ENCODE assay signal across 8 cellular contexts in genomic region chr2:70861774-70862644, GRCh38. TPM values are rescaled to one million over a fixed set of nuclear protein-coding genes. Genes with fewer than 3 reads are reported as not detected.
DNase-seq lines count a peak whose midpoint lies in the region; ATAC-seq, FAIRE-seq and TF ChIP-seq lines count a peak whose summit lies in the region.

No MANE protein-coding gene starts in this region.

- H3K9me1 ChIP-seq in keratinocyte (ENCODE audit: control insufficient read depth, extremely low read depth, insufficient read depth, low read length) = no peaks in the 10 kb centered on the region

- H3K36me3 ChIP-seq in keratinocyte (ENCODE audit: control insufficient read depth in 2 of 2, extremely low read depth in 1 of 2, insufficient read depth in 2 of 2, low read length in 2 of 2) = no peaks in the 10 kb centered on the region

- H3K4me2 ChIP-seq in keratinocyte (ENCODE audit: control insufficient read depth, extremely low read depth, insufficient read depth, low read depth, low read length) = peak overlapping the region; percentile 63

- peak; percentile 49 for FAIRE-seq in keratinocyte (lab: Jason Lieb, UNC)

- H3K27me3 ChIP-seq in keratinocyte (ENCODE audit: control insufficient read depth, extremely low read depth, insufficient read depth, low read length) = peaks cover 27% of the 10 kb centered on the region

- H3K9ac ChIP-seq in keratinocyte (ENCODE audit: control insufficient read depth, extremely low read depth, insufficient read depth, low read length) = no peak overlapping the region

- peaks cover 9% of the 10 kb centered on the region for H3K4me1 ChIP-seq in keratinocyte (ENCODE audit: control insufficient read depth, extremely low read depth, insufficient read depth, low read length)

- H3K27ac ChIP-seq in keratinocyte (ENCODE audit: control insufficient read depth, insufficient read depth, low read length) = no peak overlapping the region

- TF ChIP-seq CTCF in keratinocyte (optimal IDR thresholded peaks at IDR 0.05 in 1 of 3, IDR thresholded peaks at IDR 0.05 in 1 of 3, conservative IDR thresholded peaks at IDR 0.05 in 1 of 3; ENCODE audit: extremely low read depth in 1 of 3, insufficient read depth in 2 of 3, low read length in 3 of 3) = peak; percentile 93 to 99 (median 96)

- no peaks in the 10 kb centered on the region for H3K79me2 ChIP-seq in keratinocyte (ENCODE audit: control insufficient read depth, insufficient read depth, low read length)

- DNase-seq in CMK (ENCODE audit: low read depth) (peak; percentile 47), HCEC 1CT (peak; percentile 61), NCI-H345 (lab: John Stamatoyannopoulos, UW) (peak; percentile 81), keratinocyte (ENCODE audit: low read depth, low spot score) (peak; percentile 9)
- DNase-seq in activated CD4-positive, CD25-positive, alpha-beta regulatory T cell treated with anti-CD3 and anti-CD28 coated beads, Interleukin-2, amount 50 U/mL, for 16 hours (ENCODE audit: low read depth, low spot score) = peak; percentile 46
- peak; percentile 42 for DNase-seq in central memory CD4-positive, alpha-beta T cell
- DNase-seq in stimulated activated CD4-positive, alpha-beta T cell treated with anti-CD3 and anti-CD28 coated beads, Interleukin-1b, Interleukin-23, amount 100 ng/mL, for 24 hours (ENCODE audit: low read depth in 4 of 4, low spot score in 1 of 4) = peak; percentile 49 to 66 (median 60)

- ATAC-seq in HG03196 (IDR thresholded peaks at IDR 0.05; ENCODE audit: unreplicated experiment) = no peak

- H3K9me3 ChIP-seq in keratinocyte (ENCODE audit: control insufficient read depth, low read depth, low read length) = no peaks in the 10 kb centered on the region

- dilution Hi-C loops in keratinocyte (cut with MboI; ENCODE audit: extremely low pct_ligation_motif_present, low sequenced_read_pairs) = no loop called here

- H4K20me1 ChIP-seq in keratinocyte (ENCODE audit: control insufficient read depth, extremely low read depth, insufficient read depth, low read length) = no peaks in the 10 kb centered on the region

- H2AFZ ChIP-seq in keratinocyte (ENCODE audit: control insufficient read depth, low read length) = no peak overlapping the region

- no peak overlapping the region for H3K4me3 ChIP-seq in keratinocyte (ENCODE audit: control insufficient read depth in 2 of 3, extremely low read depth in 1 of 3, insufficient read depth in 2 of 3, low read depth in 1 of 3, low read length in 3 of 3)

RNA-seq across cellular contexts. Expression of gene CD207, which starts 26.4 kb away (rescaled TPM):
- not detected in 3 replicates for polyA plus RNA-seq in keratinocyte
- polyA plus RNA-seq in keratinocyte (2011; ENCODE audit: low read depth) = not detected
- not detected in 2 replicates for polyA plus RNA-seq in keratinocyte (2011; cell fraction: cytosol; rRNA removed)
- not detected in 2 replicates for polyA plus RNA-seq in keratinocyte (2011; cell fraction: nucleus; rRNA removed)
- polyA plus RNA-seq in keratinocyte (2012; ENCODE audit: low replicate concordance) = not detected in 2 replicates
- polyA minus RNA-seq in keratinocyte = not detected in 3 replicates
- polyA minus RNA-seq in keratinocyte (2011; cell fraction: cytosol; rRNA and poly(A)+ RNA removed) = not detected
- not detected in 2 replicates for polyA minus RNA-seq in keratinocyte (2011; cell fraction: nucleus; rRNA and poly(A)+ RNA removed)

RNA-seq across cellular contexts. Expression of gene VAX2, which starts 38.4 kb away (rescaled TPM):
- polyA plus RNA-seq in keratinocyte = 0.04 to 0.22 TPM in 2 of 3 replicates, not detected in the other
- not detected for polyA plus RNA-seq in keratinocyte (2011; ENCODE audit: low read depth)
- not detected in 2 replicates for polyA plus RNA-seq in keratinocyte (2011; cell fraction: cytosol; rRNA removed)
- not detected in 2 replicates for polyA plus RNA-seq in keratinocyte (2011; cell fraction: nucleus; rRNA removed)
- polyA plus RNA-seq in keratinocyte (2012; ENCODE audit: low replicate concordance) = 0.09 TPM in 1 of 2 replicates, not detected in the other
- not detected in 3 replicates for polyA minus RNA-seq in keratinocyte
- not detected for polyA minus RNA-seq in keratinocyte (2011; cell fraction: cytosol; rRNA and poly(A)+ RNA removed)
- not detected in 2 replicates for polyA minus RNA-seq in keratinocyte (2011; cell fraction: nucleus; rRNA and poly(A)+ RNA removed)

RNA-seq across cellular contexts. Expression of gene CLEC4F, which starts 41.6 kb away (rescaled TPM):
- polyA plus RNA-seq in keratinocyte = not detected in 3 replicates
- polyA plus RNA-seq in keratinocyte (2011; ENCODE audit: low read depth) = not detected
- not detected in 2 replicates for polyA plus RNA-seq in keratinocyte (2011; cell fraction: cytosol; rRNA removed)
- polyA plus RNA-seq in keratinocyte (2011; cell fraction: nucleus; rRNA removed) = not detected in 2 replicates
- not detected in 2 replicates for polyA plus RNA-seq in keratinocyte (2012; ENCODE audit: low replicate concordance)
- polyA minus RNA-seq in keratinocyte = not detected in 3 replicates
- not detected for polyA minus RNA-seq in keratinocyte (2011; cell fraction: cytosol; rRNA and poly(A)+ RNA removed)
- not detected in 2 replicates for polyA minus RNA-seq in keratinocyte (2011; cell fraction: nucleus; rRNA and poly(A)+ RNA removed)

Comparison
In these comparisons a context has a peak if more than half of its experiments do, and no peak if none do; other contexts are left out.
1. DNase-seq: peak in every context shown above with its lines; median percentile 81 in NCI-H345; 61 in HCEC 1CT; 60 in stimulated activated CD4-positive, alpha-beta T cell treated with anti-CD3 and anti-CD28 coated beads, Interleukin-1b, Interleukin-23, amount 100 ng/mL, for 24 hours; 47 in CMK; 46 in activated CD4-positive, CD25-positive, alpha-beta regulatory T cell treated with anti-CD3 and anti-CD28 coated beads, Interleukin-2, amount 50 U/mL, for 16 hours; 42 in central memory CD4-positive, alpha-beta T cell; 9 in keratinocyte.